In the genomic region with DNA sequence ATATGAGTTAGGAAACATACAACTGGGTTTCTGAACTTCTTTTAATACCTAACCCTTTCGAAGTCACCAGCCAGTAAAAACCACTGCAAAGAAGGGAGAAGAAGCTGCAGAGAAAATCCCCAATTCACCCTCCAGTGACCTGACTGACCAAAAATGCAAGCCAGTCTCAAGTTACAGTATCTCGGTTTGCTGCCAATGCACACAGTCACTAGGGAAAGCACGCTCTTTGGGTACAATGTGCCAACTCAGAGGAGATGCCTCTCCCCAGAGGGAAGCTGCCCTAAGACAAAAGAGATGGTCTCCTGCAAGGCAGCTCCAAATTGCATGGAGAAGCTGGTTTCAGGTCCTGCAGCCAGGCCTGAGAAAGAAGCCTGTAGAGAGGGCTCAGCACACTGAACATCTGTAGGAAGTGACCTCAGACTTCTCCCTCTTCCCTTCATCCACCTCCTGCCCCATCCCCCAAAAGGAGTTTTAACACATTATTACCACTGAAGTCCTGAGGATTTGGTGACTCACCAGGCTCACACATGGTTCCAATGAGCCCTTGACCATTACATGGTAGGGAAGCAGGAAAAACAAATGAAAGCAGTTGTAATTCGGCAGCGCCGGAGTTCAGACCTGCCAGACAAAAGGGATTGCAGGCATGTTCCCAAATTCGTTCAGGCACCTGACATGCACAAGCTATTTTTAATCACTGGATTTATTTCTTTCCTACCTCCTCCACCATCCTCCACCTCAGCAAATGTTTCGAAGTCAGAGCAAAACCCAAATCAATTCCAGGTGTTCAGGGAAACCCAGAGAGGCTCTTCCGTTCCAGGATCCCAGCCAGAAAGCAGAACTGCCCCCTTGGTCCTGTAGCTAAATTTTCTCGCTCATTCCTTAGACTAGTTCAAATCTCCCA, we compare ENCODE assay signal across 8 cellular contexts.
DNase-seq lines count a peak whose midpoint lies in the region; ATAC-seq, FAIRE-seq and TF ChIP-seq lines count a peak whose summit lies in the region.

No MANE protein-coding gene starts in this region.

- no peaks in the 10 kb centered on the region for H3K9me3 Mint-ChIP-seq in activated naive CD8-positive, alpha-beta T cell treated with anti-CD3 and anti-CD28 coated beads, Interleukin-2, amount 10 ng/mL, durations not matched to agents 7 days and 5 days

- H3K36me3 Mint-ChIP-seq in activated naive CD8-positive, alpha-beta T cell treated with anti-CD3 and anti-CD28 coated beads, Interleukin-2, amount 10 ng/mL, durations not matched to agents 7 days and 5 days, result peaks cover 58% of the 10 kb centered on the region

- WGBS in suprapubic skin, result 20% methylated on average over 10 of the region's 10 CpGs
- 29 to 47% methylated on average over 10 of the region's 10 CpGs for WGBS in testis, 2 donors

- POLR2A ChIA-PET in activated naive CD8-positive, alpha-beta T cell treated with anti-CD3 and anti-CD28 coated beads, Interleukin-2, amount 10 ng/mL, durations not matched to agents 7 days and 5 days (lab: Charles Lee), result interaction anchor here (1.0 to 34.4 kb wide), 8 partner anchors 10 to 207 kb away, joined by 3 to 716 read pairs (median 54); no protein-coding TSS in a partner anchor

- H3K4me3 Mint-ChIP-seq in activated naive CD8-positive, alpha-beta T cell treated with anti-CD3 and anti-CD28 coated beads, Interleukin-2, amount 10 ng/mL, durations not matched to agents 7 days and 5 days, result peak overlapping the region; percentile 78

- TF ChIP-seq CTCF in KMS-11 (conservative IDR thresholded peaks at IDR 0.05; ENCODE audit: low read depth, low read length) (no peak), suprapubic skin (IDR thresholded peaks at IDR 0.05) (no peak), MM.1S (IDR thresholded peaks at IDR 0.05; ENCODE audit: low read length) (no peak), testis (IDR thresholded peaks at IDR 0.05) (no peak)

- H3K4me2 ChIP-seq in KMS-11 (peak overlapping the region; percentile 91), MM.1S (ENCODE audit: low read depth, low read length) (no peak overlapping the region)

- DNase-seq in GM12891 (ENCODE audit: insufficient read length, low spot score), result no peak
- DNase-seq in activated naive CD8-positive, alpha-beta T cell treated with anti-CD3 and anti-CD28 coated beads, Interleukin-2, amount 10 ng/mL, durations not matched to agents 7 days and 5 days, result peak; percentile 36
- DNase-seq in iPS-NIHi11 (ENCODE audit: low spot score), result peak; percentile 42
- no peak for DNase-seq in suprapubic skin (ENCODE audit: low spot score in 2 of 2)
- no peak for DNase-seq in MM.1S
- no peak for DNase-seq in testis

- intact Hi-C loops in testis (cut with DNase I; ENCODE audit: low total_unique reads), result no loop called here

- peak; percentile 67 for ATAC-seq in GM21717 (IDR thresholded peaks at IDR 0.05; ENCODE audit: unreplicated experiment)
- no peak for ATAC-seq in activated naive CD8-positive, alpha-beta T cell treated with anti-CD3 and anti-CD28 coated beads, Interleukin-2, amount 10 ng/mL, durations not matched to agents 7 days and 5 days (ENCODE audit: low read depth)

- peak overlapping the region; percentile 16; the same call in 1 of the 2 replicates for H3K9ac ChIP-seq in KMS-11
- H3K9ac ChIP-seq in MM.1S (ENCODE audit: low read length), result no peak overlapping the region

- H3K27ac ChIP-seq in KMS-11 (peak overlapping the region; percentile 76), suprapubic skin (peak overlapping the region; percentile 80), MM.1S (ENCODE audit: low read length) (no peak overlapping the region), testis (peak overlapping the region in 1 of 2 donors; percentile 16)

- H3K27ac Mint-ChIP-seq in activated naive CD8-positive, alpha-beta T cell treated with anti-CD3 and anti-CD28 coated beads, Interleukin-2, amount 10 ng/mL, durations not matched to agents 7 days and 5 days, result peak overlapping the region; percentile 93

- H2AFZ ChIP-seq in KMS-11 (ENCODE audit: low read depth) (no peak overlapping the region), MM.1S (ENCODE audit: low read length) (no peak overlapping the region)

- H3K9me3 ChIP-seq in suprapubic skin (no peaks in the 10 kb centered on the region), MM.1S (replicated peaks; ENCODE audit: insufficient read depth, low read length) (no peaks in the 10 kb centered on the region), testis (no peaks in the 10 kb centered on the region)

- no peak for TF ChIP-seq EP300 in suprapubic skin (IDR thresholded peaks at IDR 0.05)

- no peak for TF ChIP-seq POLR2A in GM12891 (IDR thresholded peaks at IDR 0.05; ENCODE audit: low read depth, low read length)
- TF ChIP-seq POLR2A in suprapubic skin (IDR thresholded peaks at IDR 0.05), result no peak
- no peak for TF ChIP-seq POLR2A in testis (IDR thresholded peaks at IDR 0.05)

- peaks cover 93% of the 10 kb centered on the region for H3K4me1 Mint-ChIP-seq in activated naive CD8-positive, alpha-beta T cell treated with anti-CD3 and anti-CD28 coated beads, Interleukin-2, amount 10 ng/mL, durations not matched to agents 7 days and 5 days

- H4K20me1 ChIP-seq in KMS-11 (ENCODE audit: insufficient read depth) (no peaks in the 10 kb centered on the region), MM.1S (ENCODE audit: insufficient read depth, low read length) (no peaks in the 10 kb centered on the region)

- H3K27me3 ChIP-seq in KMS-11 (ENCODE audit: insufficient read depth, low read depth) (no peaks in the 10 kb centered on the region), suprapubic skin (no peaks in the 10 kb centered on the region), MM.1S (replicated peaks; ENCODE audit: insufficient read depth, low read length) (no peaks in the 10 kb centered on the region), testis (no peaks in the 10 kb centered on the region)

- H3K9me2 ChIP-seq in MM.1S (replicated peaks; ENCODE audit: insufficient read depth, low read length), result no peaks in the 10 kb centered on the region

- H3F3A ChIP-seq in MM.1S (ENCODE audit: insufficient read depth, low read length), result no peaks in the 10 kb centered on the region

- FAIRE-seq in GM12891 (lab: Jason Lieb, UNC), result peak; percentile 93

- no peak overlapping the region for H3K4me3 ChIP-seq in KMS-11 (IDR thresholded peaks at IDR 0.05; ENCODE audit: insufficient read depth, low read depth, low read length)
- H3K4me3 ChIP-seq in suprapubic skin, result peak overlapping the region; percentile 28
- H3K4me3 ChIP-seq in MM.1S (ENCODE audit: low read length), result no peak overlapping the region
- no peak overlapping the region for H3K4me3 ChIP-seq in testis

- H3K4me1 ChIP-seq in KMS-11 (ENCODE audit: low read depth, poor library complexity, severe bottlenecking) (peaks cover 100% of the 10 kb centered on the region), suprapubic skin (peaks cover 67% of the 10 kb centered on the region), MM.1S (ENCODE audit: low read length) (peaks cover 34% of the 10 kb centered on the region), testis (peaks cover 24% of the 10 kb centered on the region)

- H3K27me3 Mint-ChIP-seq in activated naive CD8-positive, alpha-beta T cell treated with anti-CD3 and anti-CD28 coated beads, Interleukin-2, amount 10 ng/mL, durations not matched to agents 7 days and 5 days, result no peaks in the 10 kb centered on the region

- peaks cover 86% of the 10 kb centered on the region for H3K79me2 ChIP-seq in KMS-11 (ENCODE audit: insufficient read depth, low read depth)
- peaks cover 83% of the 10 kb centered on the region for H3K79me2 ChIP-seq in MM.1S (ENCODE audit: low read length)

- H3K36me3 ChIP-seq in KMS-11 (ENCODE audit: insufficient read depth) (no peaks in the 10 kb centered on the region), suprapubic skin (no peaks in the 10 kb centered on the region), MM.1S (replicated peaks; ENCODE audit: insufficient read depth, low read length) (no peaks in the 10 kb centered on the region), testis (ENCODE audit: low read depth, missing control alignments) (no peaks in the 10 kb centered on the region)

TF ChIP-seq in GM12891, 5 proteins besides CTCF, POLR2A, EP300 and RAD21:
- TF ChIP-seq PAX5 (IDR thresholded peaks at IDR 0.05; ENCODE audit: insufficient read depth, low read length, severe bottlenecking), result peak; percentile 44
- TF ChIP-seq TAF1 (IDR thresholded peaks at IDR 0.05; ENCODE audit: low read depth, low read length), result no peak
- peak; percentile 74 for TF ChIP-seq SPI1 (IDR thresholded peaks at IDR 0.05; ENCODE audit: low read depth, low read length)

Comparison
In these comparisons a context has a peak if more than half of its experiments do, and no peak if none do; other contexts are left out.
1. DNase-seq: peak in activated naive CD8-positive, alpha-beta T cell treated with anti-CD3 and anti-CD28 coated beads, Interleukin-2, amount 10 ng/mL, durations not matched to agents 7 days and 5 days (single experiment) and iPS-NIHi11 (single experiment); none in GM12891 (single experiment), suprapubic skin (0 of 2), MM.1S (single experiment) and testis (single experiment).